Comparison of ENCODE assay signal across 10 cellular contexts in the genomic region with DNA sequence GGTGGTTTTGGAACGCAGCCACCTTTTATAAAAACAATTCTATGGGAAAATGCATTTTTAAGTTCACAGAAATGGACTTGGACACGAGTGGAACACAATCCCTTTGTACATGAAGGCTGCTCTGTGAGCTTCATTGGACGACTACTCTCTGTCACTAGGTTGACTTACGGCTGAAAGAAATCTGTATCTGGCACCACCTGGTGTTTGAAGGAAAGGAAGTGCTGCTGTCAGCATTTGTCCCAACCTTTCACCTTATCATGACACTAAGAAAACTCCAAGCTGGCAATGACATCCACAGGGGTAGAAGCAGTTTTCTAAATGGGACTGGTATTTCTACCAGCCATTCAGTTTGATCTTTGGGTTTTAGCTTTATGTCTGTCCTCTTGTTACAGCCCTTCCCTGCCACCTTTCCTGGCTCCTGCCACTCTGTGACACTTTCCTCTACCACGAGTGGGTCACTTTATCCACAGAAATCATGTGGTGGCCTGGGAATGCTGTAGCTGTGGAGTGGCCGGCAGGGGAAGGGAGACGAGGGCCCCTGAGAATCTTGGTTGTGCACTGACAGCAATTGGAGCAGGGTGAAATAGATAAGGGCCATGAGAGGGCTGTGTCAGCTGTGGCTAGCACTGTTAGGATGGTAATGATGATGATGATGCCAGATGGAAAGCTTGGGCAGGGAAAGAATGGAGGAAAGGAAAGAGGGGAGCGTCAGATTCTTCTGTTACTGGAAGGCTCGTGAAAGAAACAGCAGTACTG.
DNase-seq lines count a peak whose midpoint lies in the region; ATAC-seq, FAIRE-seq and TF ChIP-seq lines count a peak whose summit lies in the region.
"Had no signal": no experiment of that assay in that cellular context is flagged by ENCODE, and none has a peak within 500 bp of the region (broad histone marks: within the 10 kb centered on the region; RNA-seq: fewer than 3 reads in every experiment).

No MANE protein-coding gene starts in this region.

- no peak overlapping the region for H3K23ac ChIP-seq in IMR-90 (ENCODE audit: low read depth, low read length)

- H3K14ac ChIP-seq in IMR-90 (replicated peaks; ENCODE audit: low read depth, low read length) = no peak overlapping the region

- H3K79me2 ChIP-seq in GM12878 (ENCODE audit: control insufficient read depth, insufficient read depth, low read length) = no peaks in the 10 kb centered on the region

- SMC1A ChIA-PET in GM12878 (lab: Charles Lee; ENCODE audit: uncharacterized antibody, unreplicated experiment) = interaction anchor here (0.8 to 1.5 kb wide), 5 partner anchors 23 to 982 kb away, joined by 3 to 4 read pairs (median 4); no protein-coding TSS in a partner anchor

- H3K79me1 ChIP-seq in IMR-90 (ENCODE audit: low read depth in 1 of 2, low read length in 2 of 2) = no peaks in the 10 kb centered on the region

- no peak overlapping the region for H2AK9ac ChIP-seq in IMR-90 (replicated peaks; ENCODE audit: low read depth, low read length, poor library complexity)

- TF ChIP-seq CTCF in IMR-90 (conservative IDR thresholded peaks at IDR 0.05; ENCODE audit: low read depth, low read length) = no peak
- peak; percentile 6 to 23 (median 12); a peak in 2 of 6 replicates for TF ChIP-seq CTCF in GM12878 (IDR thresholded peaks at IDR 0.05 in 2 of 3, conservative IDR thresholded peaks at IDR 0.05 in 1 of 3; ENCODE audit: control insufficient read depth in 2 of 3, extremely low read depth in 1 of 3, insufficient read depth in 1 of 3, low read depth in 3 of 3, low read length in 3 of 3)
- no peak for TF ChIP-seq CTCF in mucosa of descending colon (IDR thresholded peaks at IDR 0.05)
- TF ChIP-seq CTCF in coronary artery (IDR thresholded peaks at IDR 0.05) = no peak

- H3K9me3 ChIP-seq in IMR-90 (ENCODE audit: control insufficient read depth, insufficient read depth, low read length) (no peaks in the 10 kb centered on the region), GM12878 (replicated peaks; ENCODE audit: control insufficient read depth, insufficient read depth, low read length) (no peaks in the 10 kb centered on the region), mucosa of descending colon (no peaks in the 10 kb centered on the region), SJCRH30 (replicated peaks) (no peaks in the 10 kb centered on the region)

- TF ChIP-seq POLR2A in IMR-90 (IDR thresholded peaks at IDR 0.05; ENCODE audit: low read depth, low read length) (no peak), GM12878 (IDR thresholded peaks at IDR 0.05; ENCODE audit: low read depth, low read length) (no peak)

- no peak overlapping the region for H4K91ac ChIP-seq in IMR-90 (ENCODE audit: insufficient read depth, low read depth, low read length)

- no peak for ATAC-seq in IMR-90 (ENCODE audit: low read depth)
- 0 out of 3 replicates have a peak, but pooled peaks have one; percentile 22 for ATAC-seq in GM12878
- ATAC-seq in mucosa of descending colon = peak; percentile 63
- no peak for ATAC-seq in GM18498 (IDR thresholded peaks at IDR 0.05; ENCODE audit: unreplicated experiment)

- H2BK15ac ChIP-seq in IMR-90 (ENCODE audit: low read depth, low read length) = no peak overlapping the region

- in situ Hi-C loops in IMR-90 (cut with MboI; ENCODE audit: low sequenced_read_pairs) (no loop called here), GM12878 (cut with MboI) (no loop called here)

- H3K56ac ChIP-seq in IMR-90 (ENCODE audit: extremely low read depth, insufficient read depth, low read length) = no peak overlapping the region

- H2BK120ac ChIP-seq in IMR-90 (ENCODE audit: low read depth, low read length) = no peak overlapping the region

- no peak overlapping the region for H2AK5ac ChIP-seq in IMR-90 (ENCODE audit: low read depth, low read length)

- H4K8ac ChIP-seq in IMR-90 (ENCODE audit: low read depth in 2 of 2, low read length in 2 of 2) = no peak overlapping the region

- no peaks in the 10 kb centered on the region; the same call in 1 of the 2 replicates for H3K27me3 ChIP-seq in IMR-90 (ENCODE audit: control insufficient read depth, insufficient read depth, low read length)
- H3K27me3 ChIP-seq in GM12878 (replicated peaks in 1 of 2; ENCODE audit: control insufficient read depth in 2 of 2, insufficient read depth in 2 of 2, low read length in 1 of 2) = peaks cover 0 to 2% of the 10 kb centered on the region in 2 experiments; a peak in 1 of 4 replicates
- H3K27me3 ChIP-seq in SJCRH30 = no peaks in the 10 kb centered on the region

- H4K5ac ChIP-seq in IMR-90 (ENCODE audit: low read depth, low read length) = no peak overlapping the region

- whole genome bisulfite sequencing in IMR-90 (ENCODE audit: extremely low coverage in 2 of 2, insufficient read length in 1 of 2), 2 experiments = 33% methylated on average over 3 of the region's 9 CpGs; no CpG with 5 or more reads in 1 of the 2 experiments
- WGBS in GM12878 (ENCODE audit: insufficient coverage, insufficient replicate concordance, low lambda C conversion rate, missing lambda C conversion rate) = 46% methylated on average over 9 of the region's 9 CpGs

- H3K9ac ChIP-seq in IMR-90 (ENCODE audit: low read depth, low read length) = no peak overlapping the region
- H3K9ac ChIP-seq in GM12878 (ENCODE audit: control insufficient read depth, insufficient read depth, low read length) = no peak overlapping the region

- DNase-seq in DMS 273 (lab: John Stamatoyannopoulos, UW; ENCODE audit: unreplicated experiment) (peak; percentile 35), DMS 273 treated with DMSO at 0.1 percent for 48 hours (lab: John Stamatoyannopoulos, UW) (no peak), IMR-90 (no peak), GM12878 (ENCODE audit: low read depth, low spot score) (no peak), mucosa of descending colon (peak in 1 of 3 donors; percentile 22), SJCRH30 (no peak), coronary artery (ENCODE audit: low spot score) (no peak)
- DNase-seq: 8988T, NCI-H446 treated with DMSO at 0.1 percent for 48 hours had no signal

- H3K4me2 ChIP-seq in IMR-90 (ENCODE audit: low read depth, low read length) = no peak overlapping the region
- H3K4me2 ChIP-seq in GM12878 (ENCODE audit: control insufficient read depth, insufficient read depth) = no peak overlapping the region

- RAD21 ChIA-PET in GM12878 (lab: Charles Lee; ENCODE audit: unreplicated experiment) = interaction anchor here (4.4 kb wide), 1 partner anchor 23 kb away, joined by 18 read pairs; no protein-coding TSS in a partner anchor

- H3K18ac ChIP-seq in IMR-90 (ENCODE audit: low read depth, low read length) = no peak overlapping the region

- TF ChIP-seq EP300 in GM12878 (IDR thresholded peaks at IDR 0.05; ENCODE audit: borderline replicate concordance in 1 of 2, control insufficient read depth in 1 of 2, low read depth in 2 of 2, low read length in 2 of 2) = no peak

- H3K9me1 ChIP-seq in IMR-90 (ENCODE audit: insufficient read depth, low read length) = no peaks in the 10 kb centered on the region

- no peak overlapping the region for H3K4ac ChIP-seq in IMR-90 (ENCODE audit: low read depth, low read length)

- TF ChIP-seq RAD21 in IMR-90 (IDR thresholded peaks at IDR 0.05; ENCODE audit: low read length) (no peak), GM12878 (IDR thresholded peaks at IDR 0.05; ENCODE audit: insufficient read depth, low read depth, low read length) (peak; percentile 43)

- H4K20me1 ChIP-seq in IMR-90 (ENCODE audit: insufficient read depth, low read length) (no peaks in the 10 kb centered on the region), GM12878 (ENCODE audit: control insufficient read depth, insufficient read depth) (no peaks in the 10 kb centered on the region)

- CTCF ChIA-PET in IMR-90 (lab: Yijun Ruan, JAX) = interaction anchor here (0.6 kb wide), 1 partner anchor 23 kb away, joined by 3 read pairs; no protein-coding TSS in a partner anchor
- CTCF ChIA-PET in GM12878 (lab: Yijun Ruan, JAX) = interaction anchor here (0.7 to 5.5 kb wide), 7 partner anchors 21 to 839 kb away, joined by 3 to 44 read pairs (median 3); no protein-coding TSS in a partner anchor

- H2AFZ ChIP-seq in IMR-90 (replicated peaks; ENCODE audit: low read length, poor library complexity) (no peak overlapping the region), GM12878 (ENCODE audit: control insufficient read depth, low read depth, low read length) (no peak overlapping the region)

- no peak overlapping the region for H3K4me3 ChIP-seq in IMR-90 (ENCODE audit: insufficient read depth, low read depth, low read length)
- H3K4me3 ChIP-seq in GM12878 = no peak overlapping the region
- no peak overlapping the region for H3K4me3 ChIP-seq in mucosa of descending colon
- H3K4me3 ChIP-seq in SJCRH30 = no peak overlapping the region
- H3K4me3 ChIP-seq in coronary artery = no peak overlapping the region

- POLR2A ChIA-PET in IMR-90 (lab: Charles Lee; ENCODE audit: unreplicated experiment) = no interaction called here
- POLR2A ChIA-PET in GM12878 (lab: Charles Lee) = no interaction called here

- H3K27ac ChIP-seq in IMR-90 (ENCODE audit: insufficient read depth, low read length) = no peak overlapping the region
- H3K27ac ChIP-seq in GM12878 (ENCODE audit: control insufficient read depth, insufficient read depth) = no peak overlapping the region
- H3K27ac ChIP-seq in SJCRH30 = no peak overlapping the region
- H3K27ac ChIP-seq in coronary artery = no peak overlapping the region

- H3K4me1 ChIP-seq in IMR-90 (ENCODE audit: control insufficient read depth, insufficient read depth, low read length) = no peaks in the 10 kb centered on the region
- H3K4me1 ChIP-seq in GM12878 (ENCODE audit: control insufficient read depth, insufficient read depth, low read length) = no peaks in the 10 kb centered on the region
- H3K4me1 ChIP-seq in mucosa of descending colon (ENCODE audit: low read depth) = no peaks in the 10 kb centered on the region
- no peaks in the 10 kb centered on the region for H3K4me1 ChIP-seq in SJCRH30

- no peak overlapping the region for H2BK5ac ChIP-seq in IMR-90 (ENCODE audit: low read depth, low read length, poor library complexity, severe bottlenecking)

- H3K36me3 ChIP-seq in IMR-90 (ENCODE audit: control insufficient read depth, insufficient read depth, low read length) (no peaks in the 10 kb centered on the region), GM12878 (ENCODE audit: control insufficient read depth in 2 of 2, insufficient read depth in 2 of 2, low read length in 1 of 2) (no peaks in the 10 kb centered on the region), mucosa of descending colon (ENCODE audit: low read depth) (no peaks in the 10 kb centered on the region), SJCRH30 (no peaks in the 10 kb centered on the region)

- peak; percentile 52 for FAIRE-seq in GM12878 (lab: Jason Lieb, UNC)

- intact Hi-C loops in IMR-90 (cut with micrococcal nuclease) (no loop called here), GM12878 (cut with micrococcal nuclease; ENCODE audit: unreplicated experiment) (no loop called here), mucosa of descending colon (cut with DNase I, micrococcal nuclease) (no loop called here)

- no peak overlapping the region for H2BK20ac ChIP-seq in IMR-90 (ENCODE audit: low read depth, low read length)

- dilution Hi-C loops in IMR-90 (cut with HindIII; ENCODE audit: low sequenced_read_pairs, unreplicated experiment) = no loop called here

- BruUV-seq in IMR-90 (replicated peaks; lab: Mats Ljungman, UMichigan) (no TSS peak), GM12878 (replicated peaks; lab: Mats Ljungman, UMichigan) (no TSS peak)

TF ChIP-seq in GM12878, 131 proteins besides CTCF, POLR2A, EP300 and RAD21:
- peak; percentile 22; the same call in 1 of the 2 replicates for TF ChIP-seq SMC3 (IDR thresholded peaks at IDR 0.05; ENCODE audit: borderline replicate concordance, low read length)
- TF ChIP-seq EED (IDR thresholded peaks at IDR 0.05; ENCODE audit: low read depth) = no peak
TF ChIP-seq in GM12878: peak in this region for 1.

Comparison
In these comparisons a context has a peak if more than half of its experiments do, and no peak if none do; other contexts are left out.
1. ATAC-seq: peak in GM12878 (single experiment) and mucosa of descending colon (single experiment); none in IMR-90 (single experiment) and GM18498 (single experiment).
2. CTCF ChIP-seq: peak in GM12878 (3 of 3); none in IMR-90 (single experiment), mucosa of descending colon (single experiment) and coronary artery (single experiment).